ENCODE assay signal across 1 cellular context in the genomic region with DNA sequence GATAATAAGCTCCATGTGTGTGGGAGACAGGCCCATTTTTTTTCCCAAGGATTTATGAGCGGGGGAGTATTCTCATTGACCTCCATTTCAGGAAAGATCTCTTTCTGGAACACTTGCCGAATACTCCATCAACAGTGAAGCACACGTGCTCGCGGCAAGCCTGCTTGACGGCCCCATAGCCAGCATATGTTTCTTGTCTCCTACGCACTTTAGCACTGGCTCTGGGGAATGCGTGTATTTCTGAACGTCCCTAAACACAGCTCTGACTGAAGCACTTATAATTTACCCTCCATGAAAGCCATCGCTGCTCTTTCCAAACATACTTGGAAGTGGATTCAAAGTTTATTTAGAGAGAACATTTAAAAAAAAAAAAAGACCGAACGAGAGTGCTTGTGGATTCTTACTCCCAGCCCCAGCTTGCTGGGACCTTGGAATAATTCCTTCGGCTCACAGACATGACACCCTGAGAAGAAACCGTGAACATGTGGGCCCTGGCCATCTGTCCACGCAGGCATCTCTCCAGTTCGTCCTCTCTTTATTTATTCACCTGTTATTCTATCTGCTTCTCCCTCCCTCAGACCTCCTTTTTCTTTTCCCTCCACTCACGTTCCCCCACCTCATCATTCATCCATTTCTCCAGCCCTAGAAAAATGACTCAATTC.
TF ChIP-seq lines count a peak whose summit lies in the region.

No MANE protein-coding gene starts in this region.

TF ChIP-seq in WTC11, 78 proteins besides CTCF, POLR2A, EP300 and RAD21 (continued from another document):
- TF ChIP-seq, protein P1, sequence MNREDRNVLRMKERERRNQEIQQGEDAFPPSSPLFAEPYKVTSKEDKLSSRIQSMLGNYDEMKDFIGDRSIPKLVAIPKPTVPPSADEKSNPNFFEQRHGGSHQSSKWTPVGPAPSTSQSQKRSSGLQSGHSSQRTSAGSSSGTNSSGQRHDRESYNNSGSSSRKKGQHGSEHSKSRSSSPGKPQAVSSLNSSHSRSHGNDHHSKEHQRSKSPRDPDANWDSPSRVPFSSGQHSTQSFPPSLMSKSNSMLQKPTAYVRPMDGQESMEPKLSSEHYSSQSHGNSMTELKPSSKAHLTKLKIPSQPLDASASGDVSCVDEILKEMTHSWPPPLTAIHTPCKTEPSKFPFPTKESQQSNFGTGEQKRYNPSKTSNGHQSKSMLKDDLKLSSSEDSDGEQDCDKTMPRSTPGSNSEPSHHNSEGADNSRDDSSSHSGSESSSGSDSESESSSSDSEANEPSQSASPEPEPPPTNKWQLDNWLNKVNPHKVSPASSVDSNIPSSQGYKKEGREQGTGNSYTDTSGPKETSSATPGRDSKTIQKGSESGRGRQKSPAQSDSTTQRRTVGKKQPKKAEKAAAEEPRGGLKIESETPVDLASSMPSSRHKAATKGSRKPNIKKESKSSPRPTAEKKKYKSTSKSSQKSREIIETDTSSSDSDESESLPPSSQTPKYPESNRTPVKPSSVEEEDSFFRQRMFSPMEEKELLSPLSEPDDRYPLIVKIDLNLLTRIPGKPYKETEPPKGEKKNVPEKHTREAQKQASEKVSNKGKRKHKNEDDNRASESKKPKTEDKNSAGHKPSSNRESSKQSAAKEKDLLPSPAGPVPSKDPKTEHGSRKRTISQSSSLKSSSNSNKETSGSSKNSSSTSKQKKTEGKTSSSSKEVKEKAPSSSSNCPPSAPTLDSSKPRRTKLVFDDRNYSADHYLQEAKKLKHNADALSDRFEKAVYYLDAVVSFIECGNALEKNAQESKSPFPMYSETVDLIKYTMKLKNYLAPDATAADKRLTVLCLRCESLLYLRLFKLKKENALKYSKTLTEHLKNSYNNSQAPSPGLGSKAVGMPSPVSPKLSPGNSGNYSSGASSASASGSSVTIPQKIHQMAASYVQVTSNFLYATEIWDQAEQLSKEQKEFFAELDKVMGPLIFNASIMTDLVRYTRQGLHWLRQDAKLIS (CRISPR knock-in tag; IDR thresholded peaks at IDR 0.05; ENCODE audit: borderline replicate concordance), result no peak
- no peak for TF ChIP-seq KAT7 (CRISPR knock-in tag; IDR thresholded peaks at IDR 0.05; ENCODE audit: borderline replicate concordance)
- TF ChIP-seq, protein P2, sequence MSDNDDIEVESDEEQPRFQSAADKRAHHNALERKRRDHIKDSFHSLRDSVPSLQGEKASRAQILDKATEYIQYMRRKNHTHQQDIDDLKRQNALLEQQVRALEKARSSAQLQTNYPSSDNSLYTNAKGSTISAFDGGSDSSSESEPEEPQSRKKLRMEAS (CRISPR knock-in tag; IDR thresholded peaks at IDR 0.05), result no peak
- TF ChIP-seq, protein P3, sequence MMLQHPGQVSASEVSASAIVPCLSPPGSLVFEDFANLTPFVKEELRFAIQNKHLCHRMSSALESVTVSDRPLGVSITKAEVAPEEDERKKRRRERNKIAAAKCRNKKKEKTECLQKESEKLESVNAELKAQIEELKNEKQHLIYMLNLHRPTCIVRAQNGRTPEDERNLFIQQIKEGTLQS (CRISPR knock-in tag; conservative IDR thresholded peaks at IDR 0.05), result no peak
- no peak for TF ChIP-seq CREM (CRISPR knock-in tag; IDR thresholded peaks at IDR 0.05)
- TF ChIP-seq, protein P4, sequence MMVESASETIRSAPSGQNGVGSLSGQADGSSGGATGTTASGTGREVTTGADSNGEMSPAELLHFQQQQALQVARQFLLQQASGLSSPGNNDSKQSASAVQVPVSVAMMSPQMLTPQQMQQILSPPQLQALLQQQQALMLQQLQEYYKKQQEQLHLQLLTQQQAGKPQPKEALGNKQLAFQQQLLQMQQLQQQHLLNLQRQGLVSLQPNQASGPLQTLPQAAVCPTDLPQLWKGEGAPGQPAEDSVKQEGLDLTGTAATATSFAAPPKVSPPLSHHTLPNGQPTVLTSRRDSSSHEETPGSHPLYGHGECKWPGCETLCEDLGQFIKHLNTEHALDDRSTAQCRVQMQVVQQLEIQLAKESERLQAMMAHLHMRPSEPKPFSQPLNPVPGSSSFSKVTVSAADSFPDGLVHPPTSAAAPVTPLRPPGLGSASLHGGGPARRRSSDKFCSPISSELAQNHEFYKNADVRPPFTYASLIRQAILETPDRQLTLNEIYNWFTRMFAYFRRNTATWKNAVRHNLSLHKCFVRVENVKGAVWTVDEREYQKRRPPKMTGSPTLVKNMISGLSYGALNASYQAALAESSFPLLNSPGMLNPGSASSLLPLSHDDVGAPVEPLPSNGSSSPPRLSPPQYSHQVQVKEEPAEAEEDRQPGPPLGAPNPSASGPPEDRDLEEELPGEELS (CRISPR knock-in tag; IDR thresholded peaks at IDR 0.05), result no peak
- TF ChIP-seq, protein P5, sequence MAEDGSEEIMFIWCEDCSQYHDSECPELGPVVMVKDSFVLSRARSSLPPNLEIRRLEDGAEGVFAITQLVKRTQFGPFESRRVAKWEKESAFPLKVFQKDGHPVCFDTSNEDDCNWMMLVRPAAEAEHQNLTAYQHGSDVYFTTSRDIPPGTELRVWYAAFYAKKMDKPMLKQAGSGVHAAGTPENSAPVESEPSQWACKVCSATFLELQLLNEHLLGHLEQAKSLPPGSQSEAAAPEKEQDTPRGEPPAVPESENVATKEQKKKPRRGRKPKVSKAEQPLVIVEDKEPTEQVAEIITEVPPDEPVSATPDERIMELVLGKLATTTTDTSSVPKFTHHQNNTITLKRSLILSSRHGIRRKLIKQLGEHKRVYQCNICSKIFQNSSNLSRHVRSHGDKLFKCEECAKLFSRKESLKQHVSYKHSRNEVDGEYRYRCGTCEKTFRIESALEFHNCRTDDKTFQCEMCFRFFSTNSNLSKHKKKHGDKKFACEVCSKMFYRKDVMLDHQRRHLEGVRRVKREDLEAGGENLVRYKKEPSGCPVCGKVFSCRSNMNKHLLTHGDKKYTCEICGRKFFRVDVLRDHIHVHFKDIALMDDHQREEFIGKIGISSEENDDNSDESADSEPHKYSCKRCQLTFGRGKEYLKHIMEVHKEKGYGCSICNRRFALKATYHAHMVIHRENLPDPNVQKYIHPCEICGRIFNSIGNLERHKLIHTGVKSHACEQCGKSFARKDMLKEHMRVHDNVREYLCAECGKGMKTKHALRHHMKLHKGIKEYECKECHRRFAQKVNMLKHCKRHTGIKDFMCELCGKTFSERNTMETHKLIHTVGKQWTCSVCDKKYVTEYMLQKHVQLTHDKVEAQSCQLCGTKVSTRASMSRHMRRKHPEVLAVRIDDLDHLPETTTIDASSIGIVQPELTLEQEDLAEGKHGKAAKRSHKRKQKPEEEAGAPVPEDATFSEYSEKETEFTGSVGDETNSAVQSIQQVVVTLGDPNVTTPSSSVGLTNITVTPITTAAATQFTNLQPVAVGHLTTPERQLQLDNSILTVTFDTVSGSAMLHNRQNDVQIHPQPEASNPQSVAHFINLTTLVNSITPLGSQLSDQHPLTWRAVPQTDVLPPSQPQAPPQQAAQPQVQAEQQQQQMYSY (CRISPR knock-in tag; IDR thresholded peaks at IDR 0.05), result no peak
- TF ChIP-seq NR2C2 (CRISPR knock-in tag; IDR thresholded peaks at IDR 0.05), result no peak
- TF ChIP-seq ZNF423 (CRISPR knock-in tag; IDR thresholded peaks at IDR 0.05), result no peak
- no peak for TF ChIP-seq JUN (CRISPR knock-in tag; IDR thresholded peaks at IDR 0.05)
- TF ChIP-seq EMX1 (CRISPR knock-in tag; IDR thresholded peaks at IDR 0.05), result no peak
